In genomic region chr5:158462349-158463114, GRCh38 we compare ENCODE assay signal across 15 cellular contexts.
"Had no signal": no experiment of that assay in that cellular context is flagged by ENCODE, and none has a peak within 500 bp of the region (broad histone marks: within the 10 kb centered on the region; RNA-seq: fewer than 3 reads in every experiment).

No MANE protein-coding gene starts in this region.

- H3K4me1 Mint-ChIP-seq: activated CD4-positive, alpha-beta memory T cell treated with anti-CD3 and anti-CD28 coated beads, Interleukin-2, amount 10 ng/mL, durations not matched to agents 7 days and 5 days; activated naive CD4-positive, alpha-beta T cell treated with anti-CD3 and anti-CD28 coated beads, Interleukin-2, amount 50 U/mL, for 24 hours; WTC11 had no signal

- H3K27me3 Mint-ChIP-seq: activated CD4-positive, alpha-beta memory T cell treated with anti-CD3 and anti-CD28 coated beads, Interleukin-2, amount 10 ng/mL, durations not matched to agents 7 days and 5 days; activated naive CD4-positive, alpha-beta T cell treated with anti-CD3 and anti-CD28 coated beads, Interleukin-2, amount 50 U/mL, for 24 hours; dendritic cell treated with granulocyte-macrophage colony-stimulating factor and Interleukin-4, amounts not matched to agents 40 ng/mL and 50 ng/mL, for 4 days; natural killer cell treated with Interleukin-12 subunit alpha and Interleukin-12 subunit beta and Interleukin-15 and Interleukin-18, amount 100 ng/mL, for 72 hours; stimulated activated naive CD8-positive, alpha-beta T cell treated with anti-CD3 and anti-CD28 coated beads, Interleukin-15, amount 100 ng/mL, for 72 hours had no signal

- H3K27ac Mint-ChIP-seq: activated CD4-positive, alpha-beta memory T cell treated with anti-CD3 and anti-CD28 coated beads, Interleukin-2, amount 10 ng/mL, durations not matched to agents 7 days and 5 days; activated naive CD4-positive, alpha-beta T cell treated with anti-CD3 and anti-CD28 coated beads, Interleukin-2, amount 50 U/mL, for 24 hours; dendritic cell treated with granulocyte-macrophage colony-stimulating factor and Interleukin-4, amounts not matched to agents 40 ng/mL and 50 ng/mL, for 4 days; effector memory CD8-positive, alpha-beta T cell; natural killer cell treated with Interleukin-12 subunit alpha and Interleukin-12 subunit beta and Interleukin-15 and Interleukin-18, amount 100 ng/mL, for 72 hours; progenitor cell of endocrine pancreas; stimulated activated naive CD8-positive, alpha-beta T cell treated with anti-CD3 and anti-CD28 coated beads, Interleukin-15, amount 100 ng/mL, for 72 hours; WTC11 had no signal

- H3K4me3 Mint-ChIP-seq: activated CD4-positive, alpha-beta memory T cell treated with anti-CD3 and anti-CD28 coated beads, Interleukin-2, amount 10 ng/mL, durations not matched to agents 7 days and 5 days; activated naive CD4-positive, alpha-beta T cell treated with anti-CD3 and anti-CD28 coated beads, Interleukin-2, amount 50 U/mL, for 24 hours; activated T-cell treated with anti-CD3 and anti-CD28 coated beads, Interleukin-2, amount 50 U/mL, for 4 hours; dendritic cell treated with granulocyte-macrophage colony-stimulating factor and Interleukin-4, amounts not matched to agents 40 ng/mL and 50 ng/mL, for 4 days; effector memory CD8-positive, alpha-beta T cell; natural killer cell treated with Interleukin-12 subunit alpha and Interleukin-12 subunit beta and Interleukin-15 and Interleukin-18, amount 100 ng/mL, for 72 hours; stimulated activated naive CD8-positive, alpha-beta T cell treated with anti-CD3 and anti-CD28 coated beads, Interleukin-15, amount 100 ng/mL, for 72 hours; WTC11 had no signal

- H3K36me3 Mint-ChIP-seq: activated naive CD4-positive, alpha-beta T cell treated with anti-CD3 and anti-CD28 coated beads, Interleukin-2, amount 50 U/mL, for 24 hours; natural killer cell treated with Interleukin-12 subunit alpha and Interleukin-12 subunit beta and Interleukin-15 and Interleukin-18, amount 100 ng/mL, for 72 hours; WTC11 had no signal

- DNase-seq: activated CD4-positive, alpha-beta memory T cell treated with anti-CD3 and anti-CD28 coated beads, Interleukin-2, amount 10 ng/mL, durations not matched to agents 7 days and 5 days; activated CD4-positive, alpha-beta T cell treated with anti-CD3 and anti-CD28 coated beads for 4 hours; activated effector memory CD4-positive, alpha-beta T cell treated with Interleukin-2 at 50 U/mL for 16 hours; activated T-cell treated with anti-CD3 and anti-CD28 coated beads, Interleukin-2, amount 50 U/mL, for 4 hours; effector memory CD8-positive, alpha-beta T cell; islet precursor cell; mesendoderm; stimulated activated CD4-positive, alpha-beta T cell treated with anti-CD3 and anti-CD28 coated beads, Interleukin-1b, Interleukin-23, amount 100 ng/mL, for 48 hours; stimulated activated naive CD8-positive, alpha-beta T cell treated with anti-CD3 and anti-CD28 coated beads, Interleukin-15, amount 100 ng/mL, for 72 hours; SW 1271 had no signal

- H3K9me3 Mint-ChIP-seq: activated CD4-positive, alpha-beta memory T cell treated with anti-CD3 and anti-CD28 coated beads, Interleukin-2, amount 10 ng/mL, durations not matched to agents 7 days and 5 days; activated naive CD4-positive, alpha-beta T cell treated with anti-CD3 and anti-CD28 coated beads, Interleukin-2, amount 50 U/mL, for 24 hours; activated T-cell treated with anti-CD3 and anti-CD28 coated beads, Interleukin-2, amount 50 U/mL, for 4 hours; dendritic cell treated with granulocyte-macrophage colony-stimulating factor and Interleukin-4, amounts not matched to agents 40 ng/mL and 50 ng/mL, for 4 days; effector memory CD8-positive, alpha-beta T cell; natural killer cell treated with Interleukin-12 subunit alpha and Interleukin-12 subunit beta and Interleukin-15 and Interleukin-18, amount 100 ng/mL, for 72 hours; WTC11 had no signal

- ATAC-seq: activated T-cell treated with anti-CD3 and anti-CD28 coated beads, Interleukin-2, amount 50 U/mL, for 4 hours; effector memory CD8-positive, alpha-beta T cell; natural killer cell treated with Interleukin-12 subunit alpha and Interleukin-12 subunit beta and Interleukin-15 and Interleukin-18, amount 100 ng/mL, for 72 hours; stimulated activated naive CD8-positive, alpha-beta T cell treated with anti-CD3 and anti-CD28 coated beads, Interleukin-15, amount 100 ng/mL, for 72 hours; WTC11 had no signal
